Comparison of ENCODE assay signal across 2 cellular contexts in the genomic region with DNA sequence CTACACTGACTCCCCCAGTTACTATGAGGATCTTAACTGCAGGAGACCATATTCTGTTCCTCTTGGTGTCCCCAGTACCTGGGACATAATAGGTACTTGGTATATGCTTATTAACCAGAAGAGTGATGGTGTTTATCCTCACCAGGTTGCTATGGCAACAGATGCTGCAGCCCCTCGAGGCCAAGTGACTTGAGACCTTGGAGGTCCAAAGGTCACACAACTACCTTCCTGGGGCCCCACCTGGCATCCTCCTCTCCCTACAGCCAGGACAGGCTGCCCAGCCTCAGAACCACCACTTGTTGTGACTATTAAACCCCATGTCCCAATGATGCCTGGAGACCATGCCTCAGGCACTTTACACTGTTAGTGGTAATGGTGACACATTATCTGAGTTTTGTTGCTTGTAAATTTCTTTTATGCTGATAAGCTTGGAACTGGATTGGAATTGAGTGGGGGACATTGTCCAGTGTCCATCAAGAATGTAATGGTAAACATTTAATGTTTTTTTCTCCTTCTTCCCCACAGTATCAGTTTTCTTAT.
TF ChIP-seq lines count a peak whose summit lies in the region.

No MANE protein-coding gene starts in this region.

TF ChIP-seq in IMR-90, 13 proteins besides CTCF, POLR2A, EP300 and RAD21:
- no peak for TF ChIP-seq SMC3 (IDR thresholded peaks at IDR 0.05; ENCODE audit: low read depth, low read length)
- TF ChIP-seq, protein P1, sequence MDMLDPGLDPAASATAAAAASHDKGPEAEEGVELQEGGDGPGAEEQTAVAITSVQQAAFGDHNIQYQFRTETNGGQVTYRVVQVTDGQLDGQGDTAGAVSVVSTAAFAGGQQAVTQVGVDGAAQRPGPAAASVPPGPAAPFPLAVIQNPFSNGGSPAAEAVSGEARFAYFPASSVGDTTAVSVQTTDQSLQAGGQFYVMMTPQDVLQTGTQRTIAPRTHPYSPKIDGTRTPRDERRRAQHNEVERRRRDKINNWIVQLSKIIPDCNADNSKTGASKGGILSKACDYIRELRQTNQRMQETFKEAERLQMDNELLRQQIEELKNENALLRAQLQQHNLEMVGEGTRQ (IDR thresholded peaks at IDR 0.05; ENCODE audit: low read depth, low read length): no peak
- no peak for TF ChIP-seq FOS (IDR thresholded peaks at IDR 0.05; ENCODE audit: low read depth, low read length)
- no peak for TF ChIP-seq BHLHE40 (IDR thresholded peaks at IDR 0.05; ENCODE audit: low read depth, low read length)
- no peak for TF ChIP-seq NFE2L2 (IDR thresholded peaks at IDR 0.05; ENCODE audit: low read depth, low read length)
- no peak for TF ChIP-seq RFX5 (IDR thresholded peaks at IDR 0.05; ENCODE audit: low read depth, low read length)
- TF ChIP-seq, protein P2, sequence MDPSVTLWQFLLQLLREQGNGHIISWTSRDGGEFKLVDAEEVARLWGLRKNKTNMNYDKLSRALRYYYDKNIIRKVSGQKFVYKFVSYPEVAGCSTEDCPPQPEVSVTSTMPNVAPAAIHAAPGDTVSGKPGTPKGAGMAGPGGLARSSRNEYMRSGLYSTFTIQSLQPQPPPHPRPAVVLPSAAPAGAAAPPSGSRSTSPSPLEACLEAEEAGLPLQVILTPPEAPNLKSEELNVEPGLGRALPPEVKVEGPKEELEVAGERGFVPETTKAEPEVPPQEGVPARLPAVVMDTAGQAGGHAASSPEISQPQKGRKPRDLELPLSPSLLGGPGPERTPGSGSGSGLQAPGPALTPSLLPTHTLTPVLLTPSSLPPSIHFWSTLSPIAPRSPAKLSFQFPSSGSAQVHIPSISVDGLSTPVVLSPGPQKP (IDR thresholded peaks at IDR 0.05; ENCODE audit: borderline replicate concordance, low read depth, low read length): no peak
- no peak for TF ChIP-seq MAZ (IDR thresholded peaks at IDR 0.05; ENCODE audit: borderline replicate concordance, low read depth, low read length)
- no peak for TF ChIP-seq RCOR1 (IDR thresholded peaks at IDR 0.05; ENCODE audit: insufficient replicate concordance, low read length)
- no peak for TF ChIP-seq MXI1 (IDR thresholded peaks at IDR 0.05; ENCODE audit: borderline replicate concordance, low read depth, low read length)
- TF ChIP-seq MAFK (IDR thresholded peaks at IDR 0.05; ENCODE audit: low read depth, low read length): no peak
- no peak for TF ChIP-seq CEBPB (IDR thresholded peaks at IDR 0.05; ENCODE audit: low read depth, low read length)
- TF ChIP-seq CHD1 (IDR thresholded peaks at IDR 0.05; ENCODE audit: low read depth, low read length): no peak

TF ChIP-seq in GM12878, 131 proteins besides CTCF, POLR2A, EP300 and RAD21:
- TF ChIP-seq CBX3 (IDR thresholded peaks at IDR 0.05; ENCODE audit: borderline replicate concordance, low read depth): no peak
- TF ChIP-seq, protein P3, sequence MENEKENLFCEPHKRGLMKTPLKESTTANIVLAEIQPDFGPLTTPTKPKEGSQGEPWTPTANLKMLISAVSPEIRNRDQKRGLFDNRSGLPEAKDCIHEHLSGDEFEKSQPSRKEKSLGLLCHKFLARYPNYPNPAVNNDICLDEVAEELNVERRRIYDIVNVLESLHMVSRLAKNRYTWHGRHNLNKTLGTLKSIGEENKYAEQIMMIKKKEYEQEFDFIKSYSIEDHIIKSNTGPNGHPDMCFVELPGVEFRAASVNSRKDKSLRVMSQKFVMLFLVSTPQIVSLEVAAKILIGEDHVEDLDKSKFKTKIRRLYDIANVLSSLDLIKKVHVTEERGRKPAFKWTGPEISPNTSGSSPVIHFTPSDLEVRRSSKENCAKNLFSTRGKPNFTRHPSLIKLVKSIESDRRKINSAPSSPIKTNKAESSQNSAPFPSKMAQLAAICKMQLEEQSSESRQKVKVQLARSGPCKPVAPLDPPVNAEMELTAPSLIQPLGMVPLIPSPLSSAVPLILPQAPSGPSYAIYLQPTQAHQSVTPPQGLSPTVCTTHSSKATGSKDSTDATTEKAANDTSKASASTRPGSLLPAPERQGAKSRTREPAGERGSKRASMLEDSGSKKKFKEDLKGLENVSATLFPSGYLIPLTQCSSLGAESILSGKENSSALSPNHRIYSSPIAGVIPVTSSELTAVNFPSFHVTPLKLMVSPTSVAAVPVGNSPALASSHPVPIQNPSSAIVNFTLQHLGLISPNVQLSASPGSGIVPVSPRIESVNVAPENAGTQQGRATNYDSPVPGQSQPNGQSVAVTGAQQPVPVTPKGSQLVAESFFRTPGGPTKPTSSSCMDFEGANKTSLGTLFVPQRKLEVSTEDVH (IDR thresholded peaks at IDR 0.05; ENCODE audit: low read depth, partially characterized antibody): no peak
- no peak for TF ChIP-seq TCF7 (IDR thresholded peaks at IDR 0.05; ENCODE audit: borderline replicate concordance)
- TF ChIP-seq RB1 (IDR thresholded peaks at IDR 0.05; ENCODE audit: borderline replicate concordance): no peak
- TF ChIP-seq RELA (IDR thresholded peaks at IDR 0.05; ENCODE audit: borderline replicate concordance, partially characterized antibody): no peak
- no peak for TF ChIP-seq EED (IDR thresholded peaks at IDR 0.05; ENCODE audit: low read depth)
- no peak for TF ChIP-seq NBN (IDR thresholded peaks at IDR 0.05)
- peak; percentile 56 for TF ChIP-seq BMI1 (IDR thresholded peaks at IDR 0.05; ENCODE audit: borderline replicate concordance)
